16 cellular contexts compared by ENCODE assay signal in genomic region chr13:79490326-79490725, GRCh38. TPM values are rescaled to one million over a fixed set of nuclear protein-coding genes. Genes with fewer than 3 reads are reported as not detected.
DNase-seq lines count a peak whose midpoint lies in the region; TF ChIP-seq lines count a peak whose summit lies in the region.
"Had no signal": no experiment of that assay in that cellular context is flagged by ENCODE, and none has a peak within 500 bp of the region (broad histone marks: within the 10 kb centered on the region; RNA-seq: fewer than 3 reads in every experiment).

No MANE protein-coding gene starts in this region.

- no TSS peak for BruUV-seq in Calu3 (replicated peaks; lab: Mats Ljungman, UMichigan)

- WGBS in ovary, 3 donors, result 93 to 100% (median 96%) methylated on average over 1 of the region's 1 CpG

- no peak overlapping the region for H3K4me3 Mint-ChIP-seq in activated naive CD4-positive, alpha-beta T cell treated with anti-CD3 and anti-CD28 coated beads for 36 hours
- H3K4me3 Mint-ChIP-seq in Calu3 (ENCODE audit: low read depth, unreplicated experiment), result no peak overlapping the region

- no peaks in the 10 kb centered on the region for H3K9me3 Mint-ChIP-seq in activated naive CD4-positive, alpha-beta T cell treated with anti-CD3 and anti-CD28 coated beads for 36 hours
- H3K9me3 Mint-ChIP-seq in Calu3 (ENCODE audit: low read depth, unreplicated experiment), result no peaks in the 10 kb centered on the region

- H3K27ac Mint-ChIP-seq in activated naive CD4-positive, alpha-beta T cell treated with anti-CD3 and anti-CD28 coated beads for 36 hours, result peak overlapping the region; percentile 92
- H3K27ac Mint-ChIP-seq in Calu3 (ENCODE audit: unreplicated experiment), result no peak overlapping the region

- TF ChIP-seq CTCF in RWPE1 (conservative IDR thresholded peaks at IDR 0.05; ENCODE audit: low read depth), result no peak
- TF ChIP-seq CTCF in ovary (IDR thresholded peaks at IDR 0.05), result no peak
- no peak for TF ChIP-seq CTCF in Calu3 (IDR thresholded peaks at IDR 0.05; ENCODE audit: unreplicated experiment)

- no peak for TF ChIP-seq POLR2A in ovary (IDR thresholded peaks at IDR 0.05)

- CTCF ChIA-PET in activated naive CD4-positive, alpha-beta T cell treated with anti-CD3 and anti-CD28 coated beads for 36 hours (lab: Charles Lee), result interaction anchor here (2.7 kb wide), 1 partner anchor 9 kb away, joined by 9 read pairs; the partner anchor contains the start of gene NDFIP2
- CTCF ChIA-PET in RWPE1 (lab: Yijun Ruan, JAX) (no interaction called here), Calu3 (lab: Charles Lee) (no interaction called here)

- H3K27ac ChIP-seq in RWPE1, result peak overlapping the region; percentile 76
- peak overlapping the region; percentile 96 for H3K27ac ChIP-seq in epithelial cell of prostate
- peak overlapping the region; percentile 85 for H3K27ac ChIP-seq in subcutaneous abdominal adipose tissue (ENCODE audit: low read depth, low read length)
- H3K27ac ChIP-seq in ovary, result no peak overlapping the region
- H3K27ac ChIP-seq: PC-9 had no signal

- H3K9me3 ChIP-seq in subcutaneous abdominal adipose tissue (ENCODE audit: control insufficient read depth in 5 of 5, low read length in 5 of 5) (no peaks in the 10 kb centered on the region), ovary (no peaks in the 10 kb centered on the region)
- H3K9me3 ChIP-seq: BE2C had no signal

- no peak for DNase-seq in activated naive CD4-positive, alpha-beta T cell treated with anti-CD3 and anti-CD28 coated beads for 36 hours
- DNase-seq in activated naive CD4-positive, alpha-beta T cell (lab: John Stamatoyannopoulos, UW), result no peak
- DNase-seq in RWPE1 (ENCODE audit: low spot score) (no peak), epithelial cell of prostate (ENCODE audit: low read depth, low spot score) (no peak), ovary (no peak), Calu3 (no peak)
- DNase-seq: BE2C; CD4-positive, alpha-beta memory T cell; GF-D8; H7; Karpas-422; NCI-H1930; NCI-H2171; NCI-H774; PC-9 had no signal

- H3K27me3 Mint-ChIP-seq in activated naive CD4-positive, alpha-beta T cell treated with anti-CD3 and anti-CD28 coated beads for 36 hours (ENCODE audit: low read depth), result no peaks in the 10 kb centered on the region
- H3K27me3 Mint-ChIP-seq in Calu3 (ENCODE audit: unreplicated experiment), result no peaks in the 10 kb centered on the region
- H3K27me3 Mint-ChIP-seq: CD4-positive, alpha-beta memory T cell had no signal

- POLR2A ChIA-PET in RWPE1 (lab: Yijun Ruan, JAX; ENCODE audit: low non-redundant PET), result no interaction called here

- H3K27me3 ChIP-seq in subcutaneous abdominal adipose tissue (ENCODE audit: control insufficient read depth in 5 of 5, insufficient read depth in 4 of 5, low read length in 5 of 5) (no peaks in the 10 kb centered on the region), ovary (no peaks in the 10 kb centered on the region)
- H3K27me3 ChIP-seq: BE2C had no signal

- no peak overlapping the region for H3K9ac ChIP-seq in subcutaneous abdominal adipose tissue (ENCODE audit: low read length in 5 of 5)

- H3K4me1 Mint-ChIP-seq in activated naive CD4-positive, alpha-beta T cell treated with anti-CD3 and anti-CD28 coated beads for 36 hours (ENCODE audit: low read depth), result peaks cover 93% of the 10 kb centered on the region
- H3K4me1 Mint-ChIP-seq in Calu3 (ENCODE audit: low read depth, unreplicated experiment), result peaks cover 28% of the 10 kb centered on the region

- intact Hi-C loops in activated naive CD4-positive, alpha-beta T cell treated with anti-CD3 and anti-CD28 coated beads for 36 hours (cut with micrococcal nuclease), result loop anchor here (2.0 kb wide), 1 partner anchor 84 kb away; the partner anchor contains the start of gene RBM26
- intact Hi-C loops in ovary (cut with DNase I) (no loop called here), Calu3 (cut with micrococcal nuclease; ENCODE audit: unreplicated experiment) (no loop called here)

- H3K36me3 ChIP-seq in subcutaneous abdominal adipose tissue (ENCODE audit: control insufficient read depth in 5 of 5, insufficient read depth in 5 of 5, low read length in 5 of 5) (no peaks in the 10 kb centered on the region), ovary (no peaks in the 10 kb centered on the region)
- H3K36me3 ChIP-seq: BE2C had no signal

- TF ChIP-seq EP300 in ovary (IDR thresholded peaks at IDR 0.05), result no peak

- no peak overlapping the region for H3K4me3 ChIP-seq in subcutaneous abdominal adipose tissue (ENCODE audit: low read depth in 1 of 5, low read length in 5 of 5)
- H3K4me3 ChIP-seq in ovary, result no peak overlapping the region
- H3K4me3 ChIP-seq: PC-9 had no signal

- H3K36me3 Mint-ChIP-seq in activated naive CD4-positive, alpha-beta T cell treated with anti-CD3 and anti-CD28 coated beads for 36 hours (ENCODE audit: low read depth), result peaks cover 19% of the 10 kb centered on the region
- H3K36me3 Mint-ChIP-seq in Calu3 (ENCODE audit: insufficient read depth, unreplicated experiment), result no peaks in the 10 kb centered on the region

- H3K4me1 ChIP-seq in subcutaneous abdominal adipose tissue (ENCODE audit: control insufficient read depth in 5 of 5, insufficient read depth in 5 of 5, low read length in 5 of 5), result peaks cover 0 to 39% (median 20%) of the 10 kb centered on the region in 5 donors
- H3K4me1 ChIP-seq in ovary (ENCODE audit: insufficient read depth), result no peaks in the 10 kb centered on the region

RNA-seq across cellular contexts. Expression of gene NDFIP2, which starts 9.4 kb away (rescaled TPM):
- total RNA-seq in activated naive CD4-positive, alpha-beta T cell treated with anti-CD3 and anti-CD28 coated beads for 36 hours, result 10 to 100 TPM; 89.5 to 90.8 TPM
- total RNA-seq in ovary, result 10 to 100 TPM in 6 of 7 donors, 1 to 10 TPM in 1; 8.7 to 20.4 (median 15.5) TPM
- polyA plus RNA-seq in ovary, result 10 to 100 TPM in 1 of 2 donors, 1 to 10 TPM in 1; 5.9 to 15.6 TPM
- 25.9 and 26.7 TPM in 2 replicates for total RNA-seq in Calu3 (2022)

Comparison
In these comparisons a context has a peak if more than half of its experiments do, and no peak if none do; other contexts are left out.
1. H3K27ac ChIP-seq: peak in RWPE1 (single experiment), epithelial cell of prostate (single experiment) and subcutaneous abdominal adipose tissue (single experiment); none in ovary (0 of 2).